ENCODE assay signal across 9 cellular contexts in genomic region chr6:137013738-137014602, GRCh38. TPM values are rescaled to one million over a fixed set of nuclear protein-coding genes. Genes with fewer than 3 reads are reported as not detected.
DNase-seq lines count a peak whose midpoint lies in the region; ATAC-seq lines count a peak whose summit lies in the region.
"Had no signal": no experiment of that assay in that cellular context is flagged by ENCODE, and none has a peak within 500 bp of the region (broad histone marks: within the 10 kb centered on the region; RNA-seq: fewer than 3 reads in every experiment).

No MANE protein-coding gene starts in this region.

- DNase-seq in GM04504 (ENCODE audit: low read depth) (peak; percentile 34), NCI-H2081 (lab: John Stamatoyannopoulos, UW) (peak; percentile 21 to 59), cerebellar cortex (ENCODE audit: low spot score) (peak; percentile 28), lung microvascular endothelial cell (ENCODE audit: low read depth in 2 of 2) (peak; percentile 36 to 54), posterior vena cava (ENCODE audit: low spot score) (no peak)
- no peak for DNase-seq in activated CD4-positive, alpha-beta T cell treated with anti-CD3 and anti-CD28 coated beads, Interleukin-2, amount 50 U/mL, for 48 hours

- intact Hi-C loops in posterior vena cava (cut with DNase I), result loop anchor here in 1 of 2 donors (1.0 kb wide), 1 partner anchor 14 kb away; no protein-coding TSS in a partner anchor

- ATAC-seq in GM19455 (IDR thresholded peaks at IDR 0.05; ENCODE audit: unreplicated experiment) (no peak), GM18870 (IDR thresholded peaks at IDR 0.05; ENCODE audit: unreplicated experiment) (no peak)

RNA-seq across cellular contexts. Expression of gene IL20RA, which starts 30.8 kb away (rescaled TPM):
- total RNA-seq in lung microvascular endothelial cell (0.40 and 0.44 TPM in 2 replicates), posterior vena cava (under 1 TPM; 0.19 to 0.60 TPM)
- total RNA-seq: SJSA1 had no signal

Comparison
In these comparisons a context has a peak if more than half of its experiments do, and no peak if none do; other contexts are left out.
1. DNase-seq: peak in GM04504 (single experiment), NCI-H2081 (2 of 2), cerebellar cortex (single experiment) and lung microvascular endothelial cell (2 of 2); none in activated CD4-positive, alpha-beta T cell treated with anti-CD3 and anti-CD28 coated beads, Interleukin-2, amount 50 U/mL, for 48 hours (0 of 2) and posterior vena cava (single experiment).